ENCODE assay signal across 18 cellular contexts in the genomic region with DNA sequence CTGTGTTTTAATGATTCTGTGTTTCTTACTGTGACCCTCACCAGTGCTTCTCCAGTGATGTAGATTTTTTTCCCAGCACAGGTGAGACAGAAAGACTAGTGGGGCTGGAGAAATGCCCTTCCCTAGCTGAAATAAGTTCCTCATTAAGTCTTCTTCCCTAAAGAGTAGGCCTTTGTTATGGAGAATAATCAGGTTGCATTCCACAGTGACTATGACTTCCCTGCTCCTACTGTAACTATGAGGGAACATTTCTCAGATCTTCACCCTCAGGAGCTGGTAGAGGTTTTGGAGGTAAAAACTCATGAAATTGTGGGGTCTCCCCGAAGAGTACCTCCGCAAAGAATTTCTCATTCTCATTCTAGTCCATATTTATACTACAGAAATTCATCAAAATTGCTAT.
DNase-seq lines count a peak whose midpoint lies in the region; ATAC-seq and TF ChIP-seq lines count a peak whose summit lies in the region.
"Had no signal": no experiment of that assay in that cellular context is flagged by ENCODE, and none has a peak within 500 bp of the region (broad histone marks: within the 10 kb centered on the region; RNA-seq: fewer than 3 reads in every experiment).

No MANE protein-coding gene starts in this region.

- ATAC-seq in WTC11 (peak; percentile 91), HG03439 (IDR thresholded peaks at IDR 0.05; ENCODE audit: unreplicated experiment) (no peak), upper lobe of right lung (no peak)
- ATAC-seq: A549 had no signal

- H3K27ac ChIP-seq in HUES48 (ENCODE audit: low read depth, low read length) (peak overlapping the region; percentile 63), mesendoderm (ENCODE audit: low read depth, low read length) (no peak overlapping the region), upper lobe of right lung (no peak overlapping the region)
- H3K27ac ChIP-seq: A549, C4-2B, GM23248 had no signal

- no peaks in the 10 kb centered on the region for H3K36me3 ChIP-seq in HUES48 (ENCODE audit: control insufficient read depth, insufficient read depth, low read length)
- H3K36me3 ChIP-seq in mesendoderm (ENCODE audit: control insufficient read depth, insufficient read depth, low read length): no peaks in the 10 kb centered on the region
- no peaks in the 10 kb centered on the region for H3K36me3 ChIP-seq in upper lobe of right lung
- H3K36me3 ChIP-seq: BE2C had no signal

- no peaks in the 10 kb centered on the region for H3K9me3 ChIP-seq in HUES48 (ENCODE audit: control insufficient read depth, insufficient read depth, low read length)
- H3K9me3 ChIP-seq in upper lobe of right lung: no peaks in the 10 kb centered on the region
- H3K9me3 ChIP-seq: A549, BE2C had no signal

- POLR2A ChIA-PET in WTC11 (lab: Charles Lee): no interaction called here

- H3K27me3 Mint-ChIP-seq in WTC11 (ENCODE audit: low read depth): no peaks in the 10 kb centered on the region
- H3K27me3 Mint-ChIP-seq: CD4-positive, alpha-beta memory T cell had no signal

- no peaks in the 10 kb centered on the region for H3K27me3 ChIP-seq in HUES48 (ENCODE audit: control insufficient read depth, insufficient read depth, low read length)
- H3K27me3 ChIP-seq in mesendoderm (ENCODE audit: insufficient read depth, low read length, poor library complexity): no peaks in the 10 kb centered on the region
- H3K27me3 ChIP-seq in upper lobe of right lung: no peaks in the 10 kb centered on the region
- H3K27me3 ChIP-seq: BE2C had no signal

- DNase-seq in WTC11 (ENCODE audit: low spot score) (no peak), iPS DF 4.7 (ENCODE audit: extremely low read depth, low spot score) (peak; percentile 25), mesendoderm (peak; percentile 64), NCI-H82 (lab: John Stamatoyannopoulos, UW) (no peak), upper lobe of right lung (no peak)
- DNase-seq: BE2C; CD4-positive, alpha-beta memory T cell; DND-41; GDM1; GM23248; HCEC 1CT; HFFc6; IMR-90; KBM-7 had no signal

- no peak overlapping the region for H4K5ac ChIP-seq in mesendoderm (ENCODE audit: low read length)

- TF ChIP-seq CTCF in WTC11 (IDR thresholded peaks at IDR 0.05): no peak
- TF ChIP-seq CTCF in upper lobe of right lung (IDR thresholded peaks at IDR 0.05): no peak

- no peak overlapping the region for H2AK5ac ChIP-seq in mesendoderm (ENCODE audit: low read length)

- no peak overlapping the region for H4K8ac ChIP-seq in mesendoderm (ENCODE audit: low read depth, low read length)

- H3K4ac ChIP-seq in mesendoderm (ENCODE audit: low read depth, low read length): no peak overlapping the region

- H3K4me1 ChIP-seq in HUES48 (ENCODE audit: control insufficient read depth, insufficient read depth, low read length) (peaks cover 22% of the 10 kb centered on the region), mesendoderm (ENCODE audit: control insufficient read depth, low read depth, low read length) (no peaks in the 10 kb centered on the region), upper lobe of right lung (no peaks in the 10 kb centered on the region)
- H3K4me1 ChIP-seq: A549, BE2C had no signal

- H3K27ac Mint-ChIP-seq in WTC11: peak overlapping the region; percentile 64; the same call in 1 of the 2 replicates
- H3K27ac Mint-ChIP-seq: CD4-positive, alpha-beta memory T cell; HFFc6 had no signal

- peaks cover 10% of the 10 kb centered on the region for H3K9me3 Mint-ChIP-seq in WTC11

- H3K56ac ChIP-seq in mesendoderm (ENCODE audit: low read length): no peak overlapping the region

- H3K18ac ChIP-seq in mesendoderm (ENCODE audit: low read length): no peak overlapping the region

- H3K79me2 ChIP-seq in mesendoderm (ENCODE audit: control insufficient read depth, insufficient read depth, low read length): no peaks in the 10 kb centered on the region

- H3K23ac ChIP-seq in mesendoderm (ENCODE audit: low read length): no peak overlapping the region

- H3K4me3 ChIP-seq in HUES48 (ENCODE audit: low read depth, low read length) (peak overlapping the region; percentile 26; the same call in 1 of the 2 replicates), mesendoderm (ENCODE audit: low read length) (no peak overlapping the region), upper lobe of right lung (no peak overlapping the region)
- H3K4me3 ChIP-seq: A549, GM23248 had no signal

- no peak overlapping the region for H3K4me2 ChIP-seq in mesendoderm (ENCODE audit: low read length)
- H3K4me2 ChIP-seq: A549 had no signal

- no peaks in the 10 kb centered on the region for H3K79me1 ChIP-seq in mesendoderm (ENCODE audit: low read length)

- no CpG with 5 or more reads among the region's 2 CpGs for WGBS in mesendoderm (ENCODE audit: extremely low coverage, insufficient coverage, low lambda C conversion rate)

- intact Hi-C loops in upper lobe of right lung (cut with DNase I): no loop called here

- peaks cover 6% of the 10 kb centered on the region; the same call in 1 of the 2 replicates for H3K36me3 Mint-ChIP-seq in WTC11
- H3K36me3 Mint-ChIP-seq: CD4-positive, alpha-beta memory T cell had no signal

- H3K4me3 Mint-ChIP-seq in WTC11: peak overlapping the region; percentile 21; the same call in 1 of the 2 replicates
- H3K4me3 Mint-ChIP-seq: CD4-positive, alpha-beta memory T cell; HFFc6 had no signal

- H2BK120ac ChIP-seq in mesendoderm (ENCODE audit: low read depth, low read length): no peak overlapping the region

- CTCF ChIA-PET in WTC11 (lab: Charles Lee): no interaction called here

- no peak overlapping the region for H2BK15ac ChIP-seq in mesendoderm (replicated peaks; ENCODE audit: low read depth)

- H2BK5ac ChIP-seq in mesendoderm (ENCODE audit: low read length): no peak overlapping the region

- H3K9ac ChIP-seq in HUES48 (ENCODE audit: low read depth, low read length): peak overlapping the region; percentile 31; the same call in 1 of the 2 replicates
- no peak overlapping the region for H3K9ac ChIP-seq in mesendoderm (ENCODE audit: low read length)
- H3K9ac ChIP-seq: GM23248 had no signal

- H3K4me1 Mint-ChIP-seq in WTC11: peaks cover 37% of the 10 kb centered on the region
- H3K4me1 Mint-ChIP-seq: CD4-positive, alpha-beta memory T cell had no signal

TF ChIP-seq in WTC11, 78 proteins besides CTCF, POLR2A, EP300 and RAD21:
- TF ChIP-seq ELF4 (CRISPR knock-in tag; IDR thresholded peaks at IDR 0.05; ENCODE audit: low read depth): no peak

Comparison
In these comparisons a context has a peak if more than half of its experiments do, and no peak if none do; other contexts are left out.
1. DNase-seq: peak in iPS DF 4.7 (single experiment) and mesendoderm (single experiment); none in WTC11 (single experiment), NCI-H82 (single experiment) and upper lobe of right lung (single experiment).